9 cellular contexts compared by ENCODE assay signal in the genomic region with DNA sequence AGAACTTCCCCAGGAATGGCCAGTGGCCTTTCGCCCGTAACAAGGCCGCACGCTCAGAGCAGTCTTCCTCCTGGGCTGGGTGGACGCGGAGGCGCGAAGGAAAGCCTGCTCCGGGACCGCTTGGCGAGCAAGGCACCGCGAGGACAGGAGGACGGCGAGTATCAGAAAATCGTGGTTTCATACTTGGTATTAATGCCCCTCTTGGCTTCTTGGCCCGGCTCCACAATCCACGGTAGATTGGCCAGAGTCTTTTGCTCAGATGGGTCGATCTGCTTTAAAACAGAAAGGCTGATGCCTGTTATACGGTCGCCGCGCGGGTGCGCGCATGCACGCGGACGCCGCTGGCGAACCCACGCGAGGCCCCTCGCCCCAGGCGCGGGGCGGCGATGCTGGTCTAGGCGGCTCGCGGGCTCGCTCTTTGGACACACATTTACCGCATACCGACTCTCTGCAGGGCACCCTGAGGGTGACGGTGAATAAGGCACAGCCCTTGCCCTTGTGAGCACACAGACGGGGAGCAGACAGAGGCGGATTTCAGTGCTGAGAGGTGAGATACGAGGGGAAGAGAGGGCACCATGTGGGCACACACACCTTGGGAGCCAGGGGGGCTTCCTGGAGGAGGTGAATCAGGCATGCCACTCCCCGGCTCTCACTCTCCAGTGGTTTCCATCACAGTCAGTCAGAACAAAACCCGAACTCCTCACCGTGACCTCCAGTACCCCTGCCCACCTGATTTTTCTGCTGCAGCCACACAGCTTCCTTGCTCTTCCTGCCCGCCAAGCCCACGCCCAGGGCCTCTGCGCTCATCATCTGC.
DNase-seq lines count a peak whose midpoint lies in the region; ATAC-seq, FAIRE-seq and TF ChIP-seq lines count a peak whose summit lies in the region.
"Had no signal": no experiment of that assay in that cellular context is flagged by ENCODE, and none has a peak within 500 bp of the region (broad histone marks: within the 10 kb centered on the region; RNA-seq: fewer than 3 reads in every experiment).

No MANE protein-coding gene starts in this region.

- H3K36me3 ChIP-seq in ectodermal cell (ENCODE audit: control insufficient read depth, insufficient read depth, low read length) (no peaks in the 10 kb centered on the region), muscle layer of colon (ENCODE audit: insufficient read depth, low read length) (no peaks in the 10 kb centered on the region), uterus (no peaks in the 10 kb centered on the region)

- H3K4me3 ChIP-seq in A549 (peak overlapping the region; percentile 37), ectodermal cell (ENCODE audit: insufficient read depth, low read depth, low read length) (peak overlapping the region; percentile 35), muscle layer of colon (ENCODE audit: low read depth in 1 of 2, low read length in 2 of 2) (peak overlapping the region; percentile 45 to 59), uterus (peak overlapping the region; percentile 14 to 37)

- peaks cover 24% of the 10 kb centered on the region for H3K27me3 ChIP-seq in ectodermal cell (ENCODE audit: control insufficient read depth, insufficient read depth, low read length, poor library complexity, severe bottlenecking)
- H3K27me3 ChIP-seq in muscle layer of colon (ENCODE audit: control insufficient read depth in 1 of 2, insufficient read depth in 2 of 2, low read length in 2 of 2), result peaks cover 0 to 7% of the 10 kb centered on the region in 2 donors
- H3K27me3 ChIP-seq in uterus, result no peaks in the 10 kb centered on the region

- H3K9me3 Mint-ChIP-seq in T-cell, result no peaks in the 10 kb centered on the region

- no peaks in the 10 kb centered on the region for H3K36me3 Mint-ChIP-seq in T-cell

- no peak overlapping the region for H3K9ac ChIP-seq in muscle layer of colon (ENCODE audit: low read length)

- POLR2A ChIA-PET in A549 (lab: Yijun Ruan, JAX) (no interaction called here), T-cell (lab: Charles Lee) (no interaction called here)

- no peak for TF ChIP-seq POLR2A in A549 (IDR thresholded peaks at IDR 0.05; ENCODE audit: low read length)
- no peak for TF ChIP-seq POLR2A in uterus (IDR thresholded peaks at IDR 0.05)

- H3K4me1 Mint-ChIP-seq in T-cell, result peaks cover 9 to 16% (median 16%) of the 10 kb centered on the region in 3 donors

- TF ChIP-seq CTCF in A549 (IDR thresholded peaks at IDR 0.05) (no peak), uterus (IDR thresholded peaks at IDR 0.05) (no peak)

- DNase-seq in A549 (ENCODE audit: low read depth in 1 of 2, low spot score in 1 of 2), result no peak
- DNase-seq in T-cell, result peak in 13 of 34 experiments; percentile 1 to 30 (median 9)
- DNase-seq in uterus, result peak; percentile 18 to 31
- no peak for DNase-seq in NCI-H1694 treated with DMSO at 0.1 percent for 48 hours (lab: John Stamatoyannopoulos, UW)
- DNase-seq in OCI-M1 (lab: John Stamatoyannopoulos, UW), result no peak

- no peak for TF ChIP-seq RAD21 in A549 (conservative IDR thresholded peaks at IDR 0.05 in 1 of 2, IDR thresholded peaks at IDR 0.05 in 1 of 2)

- CTCF ChIA-PET in A549 (lab: Yijun Ruan, JAX) (no interaction called here), T-cell (lab: Charles Lee) (no interaction called here)

- H3K27me3 Mint-ChIP-seq in T-cell, result peaks cover 23 to 35% of the 10 kb centered on the region in 2 donors

- TF ChIP-seq EP300 in A549 (IDR thresholded peaks at IDR 0.05), result no peak

- peak overlapping the region; percentile 61 for H3K4me2 ChIP-seq in A549

- H3K27ac ChIP-seq in A549 (peak overlapping the region in 1 of 2 experiments; percentile 47; a peak in 1 of 6 replicates), ectodermal cell (ENCODE audit: insufficient read depth, low read depth, low read length, poor library complexity, severe bottlenecking) (no peak overlapping the region), muscle layer of colon (ENCODE audit: low read depth, low read length) (no peak overlapping the region), uterus (peak overlapping the region; percentile 10 to 27)

- peak overlapping the region in 1 of 2 donors; percentile 50 for H3K27ac Mint-ChIP-seq in T-cell

- intact Hi-C loops in uterus (cut with DNase I; ENCODE audit: low total_unique reads), result no loop called here

- ATAC-seq in A549 (peak; percentile 16 to 43; a peak in 3 of 6 replicates), GM19395 (IDR thresholded peaks at IDR 0.05; ENCODE audit: unreplicated experiment) (peak; percentile 67), T-cell (replicated peaks in 1 of 4) (peak; percentile 42 to 58 (median 50))

- no peak for FAIRE-seq in A549 (lab: Jason Lieb, UNC)
- FAIRE-seq: G401.6 had no signal

- H3K4me1 ChIP-seq in A549 (no peaks in the 10 kb centered on the region), ectodermal cell (ENCODE audit: control insufficient read depth, insufficient read depth, low read length) (peaks cover 14% of the 10 kb centered on the region), muscle layer of colon (ENCODE audit: insufficient read depth, low read length) (peaks cover 6% of the 10 kb centered on the region), uterus (no peaks in the 10 kb centered on the region)

- H3K4me3 Mint-ChIP-seq in T-cell, result peak overlapping the region; percentile 74 to 82 (median 75)

- 66% methylated on average over 49 of the region's 54 CpGs for WGBS in A549 (ENCODE audit: missing lambda C conversion rate)
- 27 to 28% methylated on average over 54 of the region's 54 CpGs for WGBS in ectodermal cell, 2 experiments

- no peaks in the 10 kb centered on the region for H3K9me3 ChIP-seq in A549
- H3K9me3 ChIP-seq in ectodermal cell (ENCODE audit: control insufficient read depth, low read length), result no peaks in the 10 kb centered on the region
- H3K9me3 ChIP-seq in muscle layer of colon (ENCODE audit: low read length), result no peaks in the 10 kb centered on the region
- no peaks in the 10 kb centered on the region for H3K9me3 ChIP-seq in uterus

TF ChIP-seq in A549, 52 proteins besides CTCF, POLR2A, EP300 and RAD21:
- no peak for TF ChIP-seq KDM1A (IDR thresholded peaks at IDR 0.05; ENCODE audit: low read depth)
- TF ChIP-seq, protein P1, sequence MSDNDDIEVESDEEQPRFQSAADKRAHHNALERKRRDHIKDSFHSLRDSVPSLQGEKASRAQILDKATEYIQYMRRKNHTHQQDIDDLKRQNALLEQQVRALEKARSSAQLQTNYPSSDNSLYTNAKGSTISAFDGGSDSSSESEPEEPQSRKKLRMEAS (IDR thresholded peaks at IDR 0.05), result peak; percentile 37

Comparison
In these comparisons a context has a peak if more than half of its experiments do, and no peak if none do; other contexts are left out.
1. DNase-seq: peak in uterus (2 of 2); none in A549 (0 of 2), NCI-H1694 treated with DMSO at 0.1 percent for 48 hours (single experiment) and OCI-M1 (single experiment).
2. H3K27ac ChIP-seq: peak in uterus (2 of 2); none in ectodermal cell (single experiment) and muscle layer of colon (single experiment).
3. Peak in every context shown above with its lines, with median percentiles within 50 percentile points of each other: ATAC-seq and H3K4me3 ChIP-seq.